In the genomic region with DNA sequence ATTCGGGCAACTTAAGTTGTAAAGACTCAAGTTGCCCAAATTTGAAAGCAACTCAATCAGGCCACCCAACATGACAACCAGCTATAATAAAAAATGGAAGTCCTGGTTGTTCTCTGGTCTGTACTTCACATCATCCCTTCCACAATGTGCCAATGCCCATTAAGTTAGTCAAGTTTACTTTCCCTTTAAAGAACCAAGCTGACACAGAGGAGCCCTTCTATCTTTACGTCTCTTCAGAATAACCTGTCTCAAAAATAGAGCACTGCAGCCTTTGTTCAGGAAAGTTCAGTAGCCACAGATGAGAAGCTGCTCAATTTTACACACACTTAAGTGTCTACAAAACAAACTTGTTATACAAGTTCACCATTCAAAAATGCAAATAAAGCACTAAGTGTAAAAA, we compare ENCODE assay signal across 17 cellular contexts.
A peak's percentile ranks its signal among the peaks of the same experiment; 100 is the strongest.
DNase-seq lines count a peak whose midpoint lies in the region; ATAC-seq, FAIRE-seq and TF ChIP-seq lines count a peak whose summit lies in the region.
"Had no signal": no experiment of that assay in that cellular context is flagged by ENCODE, and none has a peak within 500 bp of the region (broad histone marks: within the 10 kb centered on the region; RNA-seq: fewer than 3 reads in every experiment).

No MANE protein-coding gene starts in this region.

- H3K36me3 Mint-ChIP-seq in stimulated activated naive B cell treated with anti-CD40 and anti-IgM and Interleukin-4, amounts not matched to agents 10 μg/mL and 1 μg/mL and 100 μg/mL, for 72 hours: peaks cover 11 to 17% of the 10 kb centered on the region in 2 donors

- H3K4me1 ChIP-seq in mesodermal cell (ENCODE audit: control insufficient read depth, insufficient read depth, low read length, poor library complexity, severe bottlenecking): peaks cover 28% of the 10 kb centered on the region

- peaks cover 0 to 4% of the 10 kb centered on the region in 2 donors for H3K4me1 Mint-ChIP-seq in stimulated activated naive B cell treated with anti-CD40 and anti-IgM and Interleukin-4, amounts not matched to agents 10 μg/mL and 1 μg/mL and 100 μg/mL, for 72 hours

- H3K4me3 ChIP-seq in epithelial cell of esophagus (ENCODE audit: low read length) (no peak overlapping the region), mesodermal cell (ENCODE audit: extremely low read depth, insufficient read depth, low read length, poor library complexity, severe bottlenecking) (no peak overlapping the region)
- H3K4me3 ChIP-seq: SJSA1, testis had no signal

- no peak for FAIRE-seq in GM12892 (lab: Jason Lieb, UNC)
- FAIRE-seq: TTC549 had no signal

- TF ChIP-seq CTCF in 22Rv1 (IDR thresholded peaks at IDR 0.05): no peak
- TF ChIP-seq CTCF in epithelial cell of esophagus (IDR thresholded peaks at IDR 0.05; ENCODE audit: insufficient read depth, low read depth, low read length, missing control alignments): no peak

- H3K36me3 ChIP-seq in mesodermal cell (ENCODE audit: control insufficient read depth, insufficient read depth, low read length): peaks cover 21% of the 10 kb centered on the region
- H3K36me3 ChIP-seq: SJSA1 had no signal

- no peaks in the 10 kb centered on the region for H3K9me3 Mint-ChIP-seq in stimulated activated naive B cell treated with anti-CD40 and anti-IgM and Interleukin-4, amounts not matched to agents 10 μg/mL and 1 μg/mL and 100 μg/mL, for 72 hours
- H3K9me3 Mint-ChIP-seq: activated T-helper 2 cell treated with anti-CD3 and anti-CD28 coated beads, Interferon-gamma antibody, Interleukin-2, Interleukin-4, amounts not matched to agents 10 μg/mL and 5 μg/mL and 100 μg/mL, durations not matched to agents 14 hours and 24 hours and 36 hours; neural crest cell had no signal

- H3K9me3 ChIP-seq in mesodermal cell (ENCODE audit: control insufficient read depth, low read length): no peaks in the 10 kb centered on the region
- H3K9me3 ChIP-seq: SJSA1, testis had no signal

- H3K4me3 Mint-ChIP-seq in stimulated activated naive B cell treated with anti-CD40 and anti-IgM and Interleukin-4, amounts not matched to agents 10 μg/mL and 1 μg/mL and 100 μg/mL, for 72 hours: no peak overlapping the region
- H3K4me3 Mint-ChIP-seq: activated CD8-positive, alpha-beta T cell treated with anti-CD3 and anti-CD28 coated beads, Interleukin-2, amount 10 ng/mL, durations not matched to agents 7 days and 5 days; neural crest cell had no signal

- no peak for ATAC-seq in stimulated activated naive B cell treated with anti-CD40 and anti-IgM and Interleukin-4, amounts not matched to agents 10 μg/mL and 1 μg/mL and 100 μg/mL, for 72 hours (replicated peaks)
- ATAC-seq in HG02840 (IDR thresholded peaks at IDR 0.05; ENCODE audit: low FRiP score, unreplicated experiment): no peak
- ATAC-seq: activated CD8-positive, alpha-beta T cell treated with anti-CD3 and anti-CD28 coated beads, Interleukin-2, amount 10 ng/mL, durations not matched to agents 7 days and 5 days; HCT116 had no signal

- DNase-seq in NCI-H69 (lab: John Stamatoyannopoulos, UW): peak; percentile 10
- DNase-seq in epithelial cell of esophagus (ENCODE audit: low read depth): peak; percentile 9
- DNase-seq in stimulated activated naive B cell treated with anti-CD40 and anti-IgM and Interleukin-4, amounts not matched to agents 10 μg/mL and 1 μg/mL and 100 μg/mL, for 72 hours: no peak
- DNase-seq in AML-193 (lab: John Stamatoyannopoulos, UW): no peak
- DNase-seq in GM12892 (ENCODE audit: insufficient read length): no peak
- DNase-seq: activated CD8-positive, alpha-beta T cell treated with anti-CD3 and anti-CD28 coated beads, Interleukin-2, amount 10 ng/mL, durations not matched to agents 7 days and 5 days; NCI-H187 treated with DMSO at 0.1 percent for 48 hours; stimulated activated CD4-positive, alpha-beta T cell treated with anti-CD3 and anti-CD28 coated beads, Interleukin-12 subunit alpha, Interleukin-12 subunit beta, amount 100 ng/mL, for 4 hours; testis had no signal

- H3K27ac ChIP-seq in 22Rv1 (peak overlapping the region; percentile 65), mesodermal cell (ENCODE audit: low read depth, low read length, severe bottlenecking) (peak overlapping the region; percentile 73)
- H3K27ac ChIP-seq: SJSA1 had no signal

- H3K27ac Mint-ChIP-seq in stimulated activated naive B cell treated with anti-CD40 and anti-IgM and Interleukin-4, amounts not matched to agents 10 μg/mL and 1 μg/mL and 100 μg/mL, for 72 hours: no peak overlapping the region
- H3K27ac Mint-ChIP-seq: activated CD8-positive, alpha-beta T cell treated with anti-CD3 and anti-CD28 coated beads, Interleukin-2, amount 10 ng/mL, durations not matched to agents 7 days and 5 days; activated T-helper 2 cell treated with anti-CD3 and anti-CD28 coated beads, Interferon-gamma antibody, Interleukin-2, Interleukin-4, amounts not matched to agents 10 μg/mL and 5 μg/mL and 100 μg/mL, durations not matched to agents 14 hours and 24 hours and 36 hours had no signal

- TF ChIP-seq POLR2A in GM12892 (IDR thresholded peaks at IDR 0.05; ENCODE audit: low read depth, low read length): no peak

- no peaks in the 10 kb centered on the region for H3K27me3 Mint-ChIP-seq in stimulated activated naive B cell treated with anti-CD40 and anti-IgM and Interleukin-4, amounts not matched to agents 10 μg/mL and 1 μg/mL and 100 μg/mL, for 72 hours

- whole genome bisulfite sequencing in mesodermal cell (ENCODE audit: insufficient coverage in 2 of 2), 2 experiments: 93% methylated on average over 1 to 2 of the region's 2 CpGs

Comparison
In these comparisons a context has a peak if more than half of its experiments do, and no peak if none do; other contexts are left out.
1. DNase-seq: peak in NCI-H69 (single experiment) and epithelial cell of esophagus (single experiment); none in stimulated activated naive B cell treated with anti-CD40 and anti-IgM and Interleukin-4, amounts not matched to agents 10 μg/mL and 1 μg/mL and 100 μg/mL, for 72 hours (single experiment), AML-193 (0 of 2) and GM12892 (single experiment).